6 cellular contexts compared by ENCODE assay signal in the genomic region with DNA sequence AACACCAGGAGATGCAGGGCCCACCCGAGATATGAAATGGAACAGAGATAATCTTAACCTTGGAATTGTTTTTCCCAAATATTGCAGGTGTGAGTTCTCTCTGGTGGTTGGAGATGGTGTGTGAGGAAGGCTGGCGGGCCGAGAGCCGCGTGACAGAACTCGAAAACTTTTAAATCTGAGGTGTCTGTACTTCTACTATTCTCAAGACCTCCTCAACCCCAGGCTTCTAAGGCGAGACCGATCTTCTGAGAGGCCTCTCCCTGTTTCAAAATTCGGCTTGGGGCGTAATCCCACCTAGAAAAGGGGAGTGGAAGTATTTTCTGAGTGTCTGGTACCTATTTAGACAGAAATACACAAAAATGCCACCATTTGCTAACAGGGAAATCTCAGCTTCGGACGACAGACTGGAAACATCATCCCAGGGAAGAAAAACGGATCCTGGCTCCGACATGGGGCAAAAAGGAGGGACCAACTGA. TPM values are rescaled to one million over a fixed set of nuclear protein-coding genes. Genes with fewer than 3 reads are reported as not detected.
DNase-seq lines count a peak whose midpoint lies in the region; ATAC-seq, FAIRE-seq and TF ChIP-seq lines count a peak whose summit lies in the region.

No MANE protein-coding gene starts in this region.

- TF ChIP-seq POLR2A in endothelial cell of umbilical vein (IDR thresholded peaks at IDR 0.05; ENCODE audit: low read depth, low read length): no peak

- peaks cover 26% of the 10 kb centered on the region for H3K36me3 Mint-ChIP-seq in activated CD8-positive, alpha-beta T cell treated with anti-CD3 and anti-CD28 coated beads for 36 hours (ENCODE audit: low read depth)

- DNase-seq in LNCaP clone FGC (ENCODE audit: low read depth) (no peak), endothelial cell of umbilical vein (ENCODE audit: low read depth, low spot score) (peak; percentile 68), small intestine (no peak), LoVo (ENCODE audit: low spot score) (no peak)
- DNase-seq in activated CD8-positive, alpha-beta T cell treated with anti-CD3 and anti-CD28 coated beads for 36 hours: no peak

- peaks cover 3% of the 10 kb centered on the region for H4K20me1 ChIP-seq in endothelial cell of umbilical vein (replicated peaks; ENCODE audit: control insufficient read depth, extremely low read depth, insufficient read depth, low read length)

- no peak for TF ChIP-seq CTCF in LNCaP clone FGC (IDR thresholded peaks at IDR 0.05; ENCODE audit: control insufficient read depth, extremely low read depth, insufficient read depth)
- TF ChIP-seq CTCF in endothelial cell of umbilical vein (IDR thresholded peaks at IDR 0.05; ENCODE audit: extremely low read depth in 1 of 2, insufficient read depth in 1 of 2, low read depth in 1 of 2, low read length in 2 of 2): no peak
- no peak for TF ChIP-seq CTCF in activated CD8-positive, alpha-beta T cell treated with anti-CD3 and anti-CD28 coated beads for 36 hours (IDR thresholded peaks at IDR 0.05)

- CTCF ChIA-PET in endothelial cell of umbilical vein (lab: Charles Lee): interaction anchor here (1.1 to 5.8 kb wide), 8 partner anchors 13 to 179 kb away, joined by 4 to 38 read pairs (median 12); partner anchors contain the start of genes DNAJC14, GDF11 and PYM1
- CTCF ChIA-PET in activated CD8-positive, alpha-beta T cell treated with anti-CD3 and anti-CD28 coated beads for 36 hours (lab: Charles Lee): interaction anchor here (0.7 to 4.7 kb wide), 13 partner anchors 10 to 161 kb away, joined by 3 to 34 read pairs (median 6); partner anchors contain the start of genes DGKA, DNAJC14, PYM1 and RAB5B

- no peak overlapping the region for H3K4me3 Mint-ChIP-seq in activated CD8-positive, alpha-beta T cell treated with anti-CD3 and anti-CD28 coated beads for 36 hours

- no peaks in the 10 kb centered on the region for H3K9me1 ChIP-seq in endothelial cell of umbilical vein (replicated peaks; ENCODE audit: control insufficient read depth, extremely low read depth, insufficient read depth, low read length)

- POLR2A ChIA-PET in endothelial cell of umbilical vein (lab: Charles Lee): interaction anchor here (0.7 to 1.8 kb wide), 4 partner anchors 9 to 115 kb away, joined by 3 to 40 read pairs (median 4); partner anchors contain the start of genes CD63 and DNAJC14
- POLR2A ChIA-PET in activated CD8-positive, alpha-beta T cell treated with anti-CD3 and anti-CD28 coated beads for 36 hours (lab: Charles Lee): interaction anchor here (0.8 to 6.0 kb wide), 8 partner anchors 10 to 117 kb away, joined by 3 to 60 read pairs (median 4); partner anchors contain the start of genes DGKA, DNAJC14 and PYM1

- H3K4me3 ChIP-seq in LNCaP clone FGC (ENCODE audit: low read depth, low read length) (peak overlapping the region; percentile 83), endothelial cell of umbilical vein (replicated peaks in 1 of 3; ENCODE audit: insufficient read depth in 1 of 3, low read depth in 1 of 3, low read length in 3 of 3) (peak overlapping the region; percentile 95 to 99 (median 98)), small intestine (ENCODE audit: low read depth in 1 of 2, low read length in 2 of 2) (peak overlapping the region; percentile 73 to 93)

- H3K36me3 ChIP-seq in endothelial cell of umbilical vein (ENCODE audit: control insufficient read depth in 2 of 2, extremely low read depth in 1 of 2, insufficient read depth in 2 of 2, low read length in 2 of 2) (peaks cover 10 to 12% of the 10 kb centered on the region in 2 experiments), small intestine (ENCODE audit: control insufficient read depth in 2 of 2, insufficient read depth in 2 of 2, low read length in 2 of 2) (peaks cover 8 to 9% of the 10 kb centered on the region in 2 donors)

- H3K4me1 Mint-ChIP-seq in activated CD8-positive, alpha-beta T cell treated with anti-CD3 and anti-CD28 coated beads for 36 hours (ENCODE audit: low read depth): peaks cover 44% of the 10 kb centered on the region

- no peak for ATAC-seq in activated CD8-positive, alpha-beta T cell treated with anti-CD3 and anti-CD28 coated beads for 36 hours
- no peak for ATAC-seq in activated CD4-positive, CD25-positive, alpha-beta regulatory T cell treated with anti-CD3 and anti-CD28 coated beads, Interleukin-2, amount 50 U/mL, for 24 hours

- H2AFZ ChIP-seq in endothelial cell of umbilical vein (ENCODE audit: low read depth, low read length): peak overlapping the region; percentile 86

- intact Hi-C loops in endothelial cell of umbilical vein (cut with micrococcal nuclease): loop anchor here (1.0 to 5.0 kb wide), 4 partner anchors 80 to 224 kb away; partner anchors contain the start of genes PYM1 and RPS26
- intact Hi-C loops in activated CD8-positive, alpha-beta T cell treated with anti-CD3 and anti-CD28 coated beads for 36 hours (cut with micrococcal nuclease): loop anchor here (5.0 kb wide), 1 partner anchor 80 kb away; no protein-coding TSS in a partner anchor

- BruUV-seq in endothelial cell of umbilical vein (replicated peaks; lab: Mats Ljungman, UMichigan): TSS peak; percentile 74

- H3K27me3 ChIP-seq in endothelial cell of umbilical vein (ENCODE audit: control insufficient read depth in 2 of 2, insufficient read depth in 2 of 2, low read length in 2 of 2): no peaks in the 10 kb centered on the region
- no peaks in the 10 kb centered on the region for H3K27me3 ChIP-seq in small intestine (ENCODE audit: control insufficient read depth in 2 of 2, insufficient read depth in 2 of 2, low read length in 2 of 2)

- peak overlapping the region; percentile 95 for H3K4me2 ChIP-seq in endothelial cell of umbilical vein (ENCODE audit: insufficient read depth, low read length)

- no peaks in the 10 kb centered on the region for H3K9me3 Mint-ChIP-seq in activated CD8-positive, alpha-beta T cell treated with anti-CD3 and anti-CD28 coated beads for 36 hours

- FAIRE-seq in endothelial cell of umbilical vein (lab: Jason Lieb, UNC): no peak
- FAIRE-seq in small intestine (lab: Jason Lieb, UNC): no peak

- H3K79me2 ChIP-seq in endothelial cell of umbilical vein (ENCODE audit: control insufficient read depth, insufficient read depth, low read length): peaks cover 70% of the 10 kb centered on the region

- H3K27ac ChIP-seq in endothelial cell of umbilical vein (ENCODE audit: insufficient read depth, low read depth, low read length) (peak overlapping the region; percentile 81), small intestine (ENCODE audit: low read depth in 1 of 2, low read length in 1 of 2) (peak overlapping the region; percentile 68 to 91)

- peak overlapping the region; percentile 97 for H3K9ac ChIP-seq in endothelial cell of umbilical vein (replicated peaks; ENCODE audit: extremely low read depth, insufficient read depth, low read length)

- dilution Hi-C loops in endothelial cell of umbilical vein (cut with MboI; ENCODE audit: extremely low pct_ligation_motif_present, low sequenced_read_pairs): no loop called here

- 0 to 1% (median 0%) methylated on average over 14 of the region's 14 CpGs for WGBS in small intestine, 3 donors

- H3K9me3 ChIP-seq in endothelial cell of umbilical vein (replicated peaks; ENCODE audit: control insufficient read depth, insufficient read depth, low read length) (no peaks in the 10 kb centered on the region), small intestine (ENCODE audit: control insufficient read depth, low read depth) (no peaks in the 10 kb centered on the region)

- H3K27ac Mint-ChIP-seq in activated CD8-positive, alpha-beta T cell treated with anti-CD3 and anti-CD28 coated beads for 36 hours: no peak overlapping the region

- H3K27me3 Mint-ChIP-seq in activated CD8-positive, alpha-beta T cell treated with anti-CD3 and anti-CD28 coated beads for 36 hours: no peaks in the 10 kb centered on the region

- H3K4me1 ChIP-seq in endothelial cell of umbilical vein (ENCODE audit: control insufficient read depth, extremely low read depth, insufficient read depth, low read length) (peaks cover 16% of the 10 kb centered on the region), small intestine (ENCODE audit: control insufficient read depth in 2 of 2, insufficient read depth in 1 of 2, low read depth in 1 of 2, low read length in 1 of 2) (peaks cover 0 to 3% of the 10 kb centered on the region in 2 donors)

RNA-seq across cellular contexts. Expression of gene SARNP, which starts 0.6 kb away (rescaled TPM):
- 88.1 and 101 TPM in 2 replicates for total RNA-seq in endothelial cell of umbilical vein
- polyA plus RNA-seq in endothelial cell of umbilical vein (101 and 108 TPM in 2 replicates), small intestine (10 to 100 TPM; 72.2 to 89.8 (median 78.4) TPM)
- 113 and 114 TPM in 2 replicates for polyA plus RNA-seq in endothelial cell of umbilical vein (2011; cell fraction: cytosol; rRNA removed)
- polyA plus RNA-seq in endothelial cell of umbilical vein (2011; cell fraction: nucleus; rRNA removed): 57.2 and 74.4 TPM in 2 replicates
- 139 and 163 TPM in 2 replicates for polyA plus RNA-seq in endothelial cell of umbilical vein (2012)
- 45.1 and 56.5 TPM in 2 replicates for polyA minus RNA-seq in endothelial cell of umbilical vein
- polyA minus RNA-seq in endothelial cell of umbilical vein (2011; cell fraction: cytosol; rRNA and poly(A)+ RNA removed): 22.4 TPM
- polyA minus RNA-seq in endothelial cell of umbilical vein (2011; cell fraction: nucleus; rRNA and poly(A)+ RNA removed): 25.4 and 37.1 TPM in 2 replicates
- 10 to 100 TPM; 93.9 to 94.0 TPM for total RNA-seq in activated CD8-positive, alpha-beta T cell treated with anti-CD3 and anti-CD28 coated beads for 36 hours

RNA-seq across cellular contexts. Expression of gene ORMDL2, which starts 0.9 kb away (rescaled TPM):
- total RNA-seq in endothelial cell of umbilical vein: 55.0 and 57.8 TPM in 2 replicates
- polyA plus RNA-seq in endothelial cell of umbilical vein (70.4 and 111 TPM in 2 replicates), small intestine (10 to 100 TPM; 27.1 to 50.4 (median 34.0) TPM)
- polyA plus RNA-seq in endothelial cell of umbilical vein (2011; cell fraction: cytosol; rRNA removed): 60.4 and 65.3 TPM in 2 replicates
- polyA plus RNA-seq in endothelial cell of umbilical vein (2011; cell fraction: nucleus; rRNA removed): 22.9 and 28.0 TPM in 2 replicates
- polyA plus RNA-seq in endothelial cell of umbilical vein (2012): 59.2 and 74.3 TPM in 2 replicates
- 85.2 and 109 TPM in 2 replicates for polyA minus RNA-seq in endothelial cell of umbilical vein
- 47.1 TPM for polyA minus RNA-seq in endothelial cell of umbilical vein (2011; cell fraction: cytosol; rRNA and poly(A)+ RNA removed)
- polyA minus RNA-seq in endothelial cell of umbilical vein (2011; cell fraction: nucleus; rRNA and poly(A)+ RNA removed): 19.0 and 31.2 TPM in 2 replicates
- 10 to 100 TPM; 24.2 to 27.0 TPM for total RNA-seq in activated CD8-positive, alpha-beta T cell treated with anti-CD3 and anti-CD28 coated beads for 36 hours

RNA-seq across cellular contexts. Expression of gene DNAJC14, which starts 12.5 kb away (rescaled TPM):
- 29.7 and 33.3 TPM in 2 replicates for total RNA-seq in endothelial cell of umbilical vein
- 15.7 and 16.0 TPM in 2 replicates for polyA plus RNA-seq in endothelial cell of umbilical vein
- polyA plus RNA-seq in endothelial cell of umbilical vein (2011; cell fraction: cytosol; rRNA removed): 14.4 and 15.0 TPM in 2 replicates
- 7.0 and 7.4 TPM in 2 replicates for polyA plus RNA-seq in endothelial cell of umbilical vein (2011; cell fraction: nucleus; rRNA removed)
- 24.0 and 24.1 TPM in 2 replicates for polyA plus RNA-seq in endothelial cell of umbilical vein (2012)
- polyA minus RNA-seq in endothelial cell of umbilical vein: 11.1 and 19.5 TPM in 2 replicates
- 11.3 TPM for polyA minus RNA-seq in endothelial cell of umbilical vein (2011; cell fraction: cytosol; rRNA and poly(A)+ RNA removed)
- polyA minus RNA-seq in endothelial cell of umbilical vein (2011; cell fraction: nucleus; rRNA and poly(A)+ RNA removed): 5.2 and 6.0 TPM in 2 replicates
- polyA plus RNA-seq in small intestine: 10 to 100 TPM; 12.7 to 25.3 (median 13.2) TPM
- 10 to 100 TPM; 23.1 to 23.7 TPM for total RNA-seq in activated CD8-positive, alpha-beta T cell treated with anti-CD3 and anti-CD28 coated beads for 36 hours

RNA-seq across cellular contexts. Expression of gene MMP19, which starts 25.8 kb away (rescaled TPM):
- total RNA-seq in endothelial cell of umbilical vein: 0.31 and 0.78 TPM in 2 replicates
- 1.6 and 2.0 TPM in 2 replicates for polyA plus RNA-seq in endothelial cell of umbilical vein
- polyA plus RNA-seq in endothelial cell of umbilical vein (2011; cell fraction: cytosol; rRNA removed): 1.7 and 2.2 TPM in 2 replicates
- polyA plus RNA-seq in endothelial cell of umbilical vein (2011; cell fraction: nucleus; rRNA removed): 3.2 and 4.1 TPM in 2 replicates
- 2.1 and 3.2 TPM in 2 replicates for polyA plus RNA-seq in endothelial cell of umbilical vein (2012)
- 0.93 and 1.3 TPM in 2 replicates for polyA minus RNA-seq in endothelial cell of umbilical vein
- polyA minus RNA-seq in endothelial cell of umbilical vein (2011; cell fraction: cytosol; rRNA and poly(A)+ RNA removed): not detected
- 1.2 TPM in 1 of 2 replicates, not detected in the other for polyA minus RNA-seq in endothelial cell of umbilical vein (2011; cell fraction: nucleus; rRNA and poly(A)+ RNA removed)
- polyA plus RNA-seq in small intestine: 1 to 10 TPM in 1 of 3 donors, under 1 TPM in 1, not detected in 1; 0.54 to 4.1 TPM
- not detected for total RNA-seq in activated CD8-positive, alpha-beta T cell treated with anti-CD3 and anti-CD28 coated beads for 36 hours
